34 cellular contexts compared by ENCODE assay signal in the genomic region with DNA sequence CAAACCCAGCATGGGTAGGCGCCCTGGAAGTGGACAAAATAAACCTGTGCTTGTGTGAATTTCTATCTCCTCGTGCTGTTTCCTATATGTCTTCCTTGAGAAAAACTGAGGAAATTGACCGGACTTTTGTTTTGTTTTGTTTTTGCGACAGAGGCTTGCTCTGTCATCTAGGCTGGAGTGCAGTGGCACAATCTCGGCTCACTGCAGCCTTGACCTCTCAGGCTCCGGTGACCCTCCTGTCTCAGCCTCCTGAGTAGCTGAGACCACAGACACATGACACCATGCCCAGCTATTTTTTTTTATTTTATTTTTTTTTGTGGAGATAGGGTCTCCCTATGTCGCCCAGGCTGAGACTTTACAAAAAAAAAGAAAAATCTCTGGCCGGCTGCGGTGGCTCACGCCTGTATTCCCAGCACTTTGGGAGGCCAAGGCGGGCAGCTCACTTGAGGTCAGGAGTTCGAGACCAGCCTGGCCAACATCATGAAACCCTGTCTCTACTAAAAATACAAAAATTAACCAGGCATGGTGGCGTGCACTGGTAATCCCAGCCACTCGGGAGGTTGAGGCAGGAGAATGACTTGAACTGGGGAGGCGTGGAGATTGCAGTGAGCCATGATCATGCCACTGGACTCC. TPM values are rescaled to one million over a fixed set of nuclear protein-coding genes. Genes with fewer than 3 reads are reported as not detected.
DNase-seq lines count a peak whose midpoint lies in the region; ATAC-seq, FAIRE-seq and TF ChIP-seq lines count a peak whose summit lies in the region.
"Had no signal": no experiment of that assay in that cellular context is flagged by ENCODE, and none has a peak within 500 bp of the region (broad histone marks: within the 10 kb centered on the region; RNA-seq: fewer than 3 reads in every experiment).

No MANE protein-coding gene starts in this region.

- no peak overlapping the region for H3K56ac ChIP-seq in H9 (ENCODE audit: insufficient read length, low read depth, low read length)

- H3K23ac ChIP-seq in H9 (ENCODE audit: insufficient read length, low read depth, low read length), result no peak overlapping the region

- intact Hi-C loops in HepG2 (cut with micrococcal nuclease; ENCODE audit: unreplicated experiment) (no loop called here), right lobe of liver (cut with DNase I) (no loop called here), HCT116 (cut with micrococcal nuclease) (no loop called here)

- no peaks in the 10 kb centered on the region for H3K9me3 Mint-ChIP-seq in H9
- H3K9me3 Mint-ChIP-seq in naive thymus-derived CD8-positive, alpha-beta T cell, result peaks cover 0 to 14% (median 3%) of the 10 kb centered on the region in 9 donors
- H3K9me3 Mint-ChIP-seq: CD4-positive, alpha-beta memory T cell; CD4-positive, alpha-beta T cell; CD8-positive, alpha-beta memory T cell; CD8-positive, alpha-beta T cell had no signal

- H4K5ac ChIP-seq in H9 (ENCODE audit: insufficient read length, low read depth, low read length), result no peak overlapping the region

- H3K27me3 ChIP-seq in HepG2 (ENCODE audit: control insufficient read depth in 1 of 2, insufficient read depth in 2 of 2, low read length in 2 of 2) (no peaks in the 10 kb centered on the region; a peak in 1 of 5 replicates), right lobe of liver (no peaks in the 10 kb centered on the region), H9 (ENCODE audit: insufficient read depth, low read length) (no peaks in the 10 kb centered on the region), HCT116 (ENCODE audit: insufficient read depth, low read length) (no peaks in the 10 kb centered on the region)
- H3K27me3 ChIP-seq: BE2C; BLaER1; BLaER1 treated with 17β-estradiol and CSF1 and Interleukin-3, amounts not matched to agents 10 nM and 100 nM had no signal

- CTCF ChIA-PET in HepG2 (lab: Yijun Ruan, JAX; ENCODE audit: low intra/inter-chr PET ratio, low total read pairs), result no interaction called here
- CTCF ChIA-PET in A549 (lab: Yijun Ruan, JAX), result no interaction called here
- CTCF ChIA-PET in HCT116 (lab: Charles Lee), result interaction anchor here (1.5 kb wide), 1 partner anchor 7 kb away, joined by 3 read pairs; no protein-coding TSS in a partner anchor

- H3K27ac ChIP-seq in HepG2 (ENCODE audit: extremely low read length, insufficient read depth, low read length) (no peak overlapping the region), right lobe of liver (no peak overlapping the region), A549 (peak overlapping the region in 1 of 2 experiments; percentile 77; a peak in 3 of 6 replicates), H9 (ENCODE audit: insufficient read length, low read depth, low read length) (no peak overlapping the region), HCT116 (ENCODE audit: low read depth, low read length) (no peak overlapping the region)
- H3K27ac ChIP-seq: 22Rv1; BLaER1; BLaER1 treated with 17β-estradiol and CSF1 and Interleukin-3, amounts not matched to agents 10 nM and 100 nM; C4-2B had no signal

- peak; percentile 60 for ATAC-seq in HepG2
- no peak for ATAC-seq in right lobe of liver
- ATAC-seq in A549, result no peak
- ATAC-seq in HCT116, result no peak
- ATAC-seq in naive thymus-derived CD8-positive, alpha-beta T cell, result no peak
- ATAC-seq: CD8-positive, alpha-beta T cell had no signal

- H3K4me3 Mint-ChIP-seq in H9, result no peak overlapping the region; a peak in 1 of 5 replicates
- H3K4me3 Mint-ChIP-seq in naive thymus-derived CD8-positive, alpha-beta T cell, result no peak overlapping the region
- H3K4me3 Mint-ChIP-seq: B cell; CD14-positive monocyte; CD4-positive, alpha-beta memory T cell; CD4-positive, alpha-beta T cell; CD4-positive, CD25-positive, alpha-beta regulatory T cell; CD8-positive, alpha-beta memory T cell; CD8-positive, alpha-beta T cell had no signal

- H3K23me2 ChIP-seq in H9 (ENCODE audit: insufficient read length, low read depth, low read length, poor library complexity, severe bottlenecking), result no peaks in the 10 kb centered on the region

- H2BK20ac ChIP-seq in H9 (ENCODE audit: low read depth, low read length, poor library complexity, severe bottlenecking), result no peak overlapping the region

- no peak overlapping the region for H4K8ac ChIP-seq in H9 (replicated peaks; ENCODE audit: insufficient read length, low read depth, low read length)

- in situ Hi-C loops in HepG2 (cut with HindIII; ENCODE audit: extremely low pct_ligation_motif_present, low pct_unique_long_range_greater_than_20kb), result no loop called here

- H3K4me3 ChIP-seq in HepG2 (replicated peaks in 1 of 3; ENCODE audit: insufficient read depth in 1 of 3, low read depth in 2 of 3, low read length in 3 of 3) (peak overlapping the region in 2 of 3 experiments; percentile 1 to 8; a peak in 2 of 6 replicates), right lobe of liver (no peak overlapping the region), A549 (no peak overlapping the region), HCT116 (replicated peaks in 1 of 2; ENCODE audit: low read depth in 1 of 2, low read length in 2 of 2) (no peak overlapping the region)
- H3K4me3 ChIP-seq: BLaER1; BLaER1 treated with 17β-estradiol and CSF1 and Interleukin-3, amounts not matched to agents 10 nM and 100 nM had no signal

- no peak for TF ChIP-seq EP300 in HepG2 (IDR thresholded peaks at IDR 0.05; ENCODE audit: low read depth in 2 of 2, low read length in 2 of 2)
- no peak for TF ChIP-seq EP300 in HepG2 (CRISPR knock-in tag; IDR thresholded peaks at IDR 0.05; ENCODE audit: borderline replicate concordance)
- TF ChIP-seq EP300 in A549 (IDR thresholded peaks at IDR 0.05), result no peak

- H3K36me3 ChIP-seq in HepG2 (replicated peaks in 1 of 2; ENCODE audit: control insufficient read depth in 1 of 2, insufficient read depth in 2 of 2, low read length in 2 of 2), result no peaks in the 10 kb centered on the region
- H3K36me3 ChIP-seq in right lobe of liver, result no peaks in the 10 kb centered on the region
- H3K36me3 ChIP-seq in HCT116 (ENCODE audit: control insufficient read depth in 1 of 2, insufficient read depth in 2 of 2, low read length in 2 of 2), result no peaks in the 10 kb centered on the region
- H3K36me3 ChIP-seq: BE2C; BLaER1; BLaER1 treated with 17β-estradiol and CSF1 and Interleukin-3, amounts not matched to agents 10 nM and 100 nM had no signal

- 52% methylated on average over 15 of the region's 15 CpGs for WGBS in HepG2 (ENCODE audit: low lambda C conversion rate)
- 81% methylated on average over 11 of the region's 15 CpGs for WGBS in right lobe of liver (ENCODE audit: insufficient coverage, low coverage, low lambda C conversion rate, missing lambda C conversion rate)
- 86% methylated on average over 15 of the region's 15 CpGs for WGBS in A549 (ENCODE audit: missing lambda C conversion rate)
- WGBS in H9 (ENCODE audit: extremely low coverage, insufficient read length, low lambda C conversion rate), result no CpG with 5 or more reads among the region's 15 CpGs

- DNase-seq in HepG2 (ENCODE audit: low spot score) (no peak), right lobe of liver (no peak), A549 (ENCODE audit: low read depth in 1 of 2, low spot score in 1 of 2) (no peak), H9 (no peak), HCT116 (ENCODE audit: low read depth, low spot score) (no peak), NCI-H510A treated with DMSO at 0.1 percent for 48 hours (lab: John Stamatoyannopoulos, UW) (no peak), midbrain (lab: John Stamatoyannopoulos, UW) (no peak)
- DNase-seq in naive thymus-derived CD8-positive, alpha-beta T cell, result no peak
- DNase-seq: 8988T; ACHN; AML-193; BE2C; C1 segment of cervical spinal cord; Caco-2; CD4-positive, alpha-beta memory T cell; CD4-positive, alpha-beta T cell; CD4-positive, CD25-positive, alpha-beta regulatory T cell; CD8-positive, alpha-beta memory T cell; CD8-positive, alpha-beta T cell; COR-L47; DMS 273 treated with DMSO at 0.1 percent for 48 hours; DMS153; DMS53; DMS79; DMS79 treated with DMSO at 0.1 percent for 48 hours; DND-41 had no signal

- no peak overlapping the region for H3T11ph ChIP-seq in H9 (ENCODE audit: low read length)

- RAD21 ChIA-PET in HCT116 (lab: Charles Lee; ENCODE audit: low non-redundant PET in 1 of 2, low total read pairs in 2 of 2, uncharacterized antibody in 2 of 2, unreplicated experiment in 2 of 2), result no interaction called here

- TF ChIP-seq POLR2A in HepG2 (IDR thresholded peaks at IDR 0.05; ENCODE audit: insufficient read depth in 1 of 2, low read depth in 2 of 2, low read length in 2 of 2) (no peak), right lobe of liver (IDR thresholded peaks at IDR 0.05) (no peak), A549 (IDR thresholded peaks at IDR 0.05; ENCODE audit: low read length) (no peak), HCT116 (IDR thresholded peaks at IDR 0.05; ENCODE audit: borderline replicate concordance, extremely low read depth, insufficient read depth, insufficient read length) (no peak)

- FAIRE-seq in HepG2 (lab: Jason Lieb, UNC) (no peak), A549 (lab: Jason Lieb, UNC) (no peak)
- FAIRE-seq: A204.1, D721Med had no signal

- peaks cover 9 to 11% of the 10 kb centered on the region in 2 experiments for H3K4me1 Mint-ChIP-seq in H9
- H3K4me1 Mint-ChIP-seq in naive thymus-derived CD8-positive, alpha-beta T cell, result peaks cover 10 to 15% (median 11%) of the 10 kb centered on the region in 4 donors
- H3K4me1 Mint-ChIP-seq: B cell had no signal

- H4K20me1 ChIP-seq in HepG2 (ENCODE audit: insufficient read depth, low read length), result no peaks in the 10 kb centered on the region
- no peaks in the 10 kb centered on the region for H4K20me1 ChIP-seq in H9 (ENCODE audit: control insufficient read depth, insufficient read depth, insufficient read length)
- H4K20me1 ChIP-seq in HCT116 (ENCODE audit: insufficient read depth), result no peaks in the 10 kb centered on the region
- H4K20me1 ChIP-seq: BLaER1; BLaER1 treated with 17β-estradiol and CSF1 and Interleukin-3, amounts not matched to agents 10 nM and 100 nM had no signal

- POLR2A ChIA-PET in HepG2 (lab: Yijun Ruan, JAX) (interaction anchor here (0.6 to 2.9 kb wide), 8 partner anchors 10 to 108 kb away, joined by 3 to 15 read pairs (median 4); partner anchors contain the start of genes PNN, SEC23A and TRAPPC6B), A549 (lab: Yijun Ruan, JAX) (no interaction called here), HCT116 (lab: Charles Lee) (no interaction called here)
- POLR2A ChIA-PET in naive thymus-derived CD8-positive, alpha-beta T cell (lab: Charles Lee), result no interaction called here

- H2AFZ ChIP-seq in HepG2 (ENCODE audit: low read length), result no peak overlapping the region
- H2AFZ ChIP-seq in H9 (ENCODE audit: low read length), result no peak overlapping the region
- H2AFZ ChIP-seq in HCT116 (ENCODE audit: low read depth, low read length, poor library complexity, severe bottlenecking), result no peak overlapping the region

- no peak overlapping the region for H2BK120ac ChIP-seq in H9 (ENCODE audit: low read depth, low read length, poor library complexity, severe bottlenecking)

- no peak overlapping the region for H3K9ac ChIP-seq in HepG2 (ENCODE audit: insufficient read depth, low read depth, low read length)
- H3K9ac ChIP-seq in H9 (ENCODE audit: extremely low read depth, insufficient read length, low read length), result no peak overlapping the region
- H3K9ac ChIP-seq in HCT116 (ENCODE audit: low read length), result no peak overlapping the region
- H3K9ac ChIP-seq: BLaER1; BLaER1 treated with 17β-estradiol and CSF1 and Interleukin-3, amounts not matched to agents 10 nM and 100 nM had no signal

- BruUV-seq in HepG2 (replicated peaks; lab: Mats Ljungman, UMichigan) (no TSS peak), HCT116 (replicated peaks; lab: Mats Ljungman, UMichigan) (no TSS peak)

- TF ChIP-seq CTCF in HepG2 (CRISPR knock-in tag; IDR thresholded peaks at IDR 0.05) (no peak), right lobe of liver (IDR thresholded peaks at IDR 0.05) (no peak), A549 (IDR thresholded peaks at IDR 0.05) (no peak), H9 (conservative IDR thresholded peaks at IDR 0.05) (no peak), HCT116 (IDR thresholded peaks at IDR 0.05 in 2 of 3, conservative IDR thresholded peaks at IDR 0.05 in 1 of 3; ENCODE audit: borderline replicate concordance in 1 of 3, insufficient read depth in 1 of 3, low read depth in 2 of 3, low read length in 2 of 3) (no peak)

- no peak overlapping the region for H2BK15ac ChIP-seq in H9 (ENCODE audit: low read depth, low read length)

- no peak overlapping the region for H2BK5ac ChIP-seq in H9 (ENCODE audit: insufficient read length, low read length)

- H3K27me3 Mint-ChIP-seq in H9 (ENCODE audit: low read depth), result no peaks in the 10 kb centered on the region
- H3K27me3 Mint-ChIP-seq in naive thymus-derived CD8-positive, alpha-beta T cell, result no peaks in the 10 kb centered on the region
- H3K27me3 Mint-ChIP-seq: B cell; CD4-positive, alpha-beta memory T cell; CD4-positive, alpha-beta T cell had no signal

- TF ChIP-seq RAD21 in HepG2 (CRISPR knock-in tag; IDR thresholded peaks at IDR 0.05) (no peak), A549 (conservative IDR thresholded peaks at IDR 0.05 in 1 of 2, IDR thresholded peaks at IDR 0.05 in 1 of 2) (no peak), HCT116 (IDR thresholded peaks at IDR 0.05; ENCODE audit: low read depth) (no peak)

- no peak overlapping the region for H3K18ac ChIP-seq in H9 (ENCODE audit: insufficient read length, low read depth, low read length)

- no peaks in the 10 kb centered on the region for H3K9me2 ChIP-seq in HCT116 (ENCODE audit: insufficient read depth)

- H3K4me2 ChIP-seq in HepG2 (ENCODE audit: low read depth, low read length), result peak overlapping the region; percentile 49
- peak overlapping the region; percentile 40; the same call in 1 of the 3 replicates for H3K4me2 ChIP-seq in A549
- H3K4me2 ChIP-seq in H9 (ENCODE audit: insufficient read depth, insufficient read length, low read length), result no peak overlapping the region
- 0 out of 2 replicates have a peak overlapping the region, but pooled peaks have one; percentile 58 for H3K4me2 ChIP-seq in HCT116 (ENCODE audit: low read length)
- H3K4me2 ChIP-seq: BLaER1; BLaER1 treated with 17β-estradiol and CSF1 and Interleukin-3, amounts not matched to agents 10 nM and 100 nM had no signal

- no peak overlapping the region for H3K14ac ChIP-seq in H9 (ENCODE audit: insufficient read depth, low read length)

- no peak overlapping the region for H2AK5ac ChIP-seq in H9 (ENCODE audit: insufficient read length, low read length)

- H3K79me2 ChIP-seq in HepG2 (ENCODE audit: insufficient read depth, low read length), result no peaks in the 10 kb centered on the region
- H3K79me2 ChIP-seq in H9 (ENCODE audit: insufficient read depth, low read length), result no peaks in the 10 kb centered on the region
- H3K79me2 ChIP-seq in HCT116 (ENCODE audit: insufficient read depth, low read length), result no peaks in the 10 kb centered on the region

- no peak overlapping the region for H3K4ac ChIP-seq in H9 (ENCODE audit: low read depth, low read length)

- 0 out of 7 replicates have a peak overlapping the region, but pooled peaks of 2 of the 3 experiments have one; percentile 37 to 40 for H3K27ac Mint-ChIP-seq in H9
- peak overlapping the region in 1 of 10 donors; percentile 15 for H3K27ac Mint-ChIP-seq in naive thymus-derived CD8-positive, alpha-beta T cell
- H3K27ac Mint-ChIP-seq: B cell; CD4-positive, alpha-beta memory T cell; CD4-positive, alpha-beta T cell; CD4-positive, CD25-positive, alpha-beta regulatory T cell; CD8-positive, alpha-beta memory T cell; CD8-positive, alpha-beta T cell had no signal

- H3K4me1 ChIP-seq in HepG2 (ENCODE audit: insufficient read depth, low read length), result peaks cover 24% of the 10 kb centered on the region
- H3K4me1 ChIP-seq in right lobe of liver, result no peaks in the 10 kb centered on the region
- H3K4me1 ChIP-seq in A549, result peaks cover 11% of the 10 kb centered on the region
- H3K4me1 ChIP-seq in H9 (ENCODE audit: insufficient read depth, low read length), result no peaks in the 10 kb centered on the region
- peaks cover 10 to 25% of the 10 kb centered on the region in 2 experiments for H3K4me1 ChIP-seq in HCT116 (ENCODE audit: control insufficient read depth in 1 of 2, insufficient read depth in 2 of 2, low read length in 2 of 2)
- H3K4me1 ChIP-seq: BE2C; BLaER1; BLaER1 treated with 17β-estradiol and CSF1 and Interleukin-3, amounts not matched to agents 10 nM and 100 nM; Caco-2 had no signal

- H4K91ac ChIP-seq in H9 (ENCODE audit: insufficient read length, low read depth, low read length), result no peak overlapping the region

- no peak overlapping the region for H2BK12ac ChIP-seq in H9 (ENCODE audit: insufficient read length, low read depth, low read length)

- no peaks in the 10 kb centered on the region for H3K79me1 ChIP-seq in H9 (ENCODE audit: insufficient read depth, low read depth, low read length, poor library complexity, severe bottlenecking)

- H3K9me3 ChIP-seq in HepG2 (ENCODE audit: low read length) (no peaks in the 10 kb centered on the region), right lobe of liver (no peaks in the 10 kb centered on the region), A549 (no peaks in the 10 kb centered on the region), H9 (ENCODE audit: control insufficient read depth, low read depth, low read length) (no peaks in the 10 kb centered on the region), HCT116 (ENCODE audit: control insufficient read depth in 1 of 2, insufficient read depth in 1 of 2, low read depth in 1 of 2, low read length in 2 of 2) (no peaks in the 10 kb centered on the region)
- H3K9me3 ChIP-seq: BE2C; BLaER1; BLaER1 treated with 17β-estradiol and CSF1 and Interleukin-3, amounts not matched to agents 10 nM and 100 nM; Caco-2 had no signal

- H3K36me3 Mint-ChIP-seq in H9 (ENCODE audit: insufficient read depth in 1 of 3, low read depth in 3 of 3), result no peaks in the 10 kb centered on the region
- peaks cover 0 to 2% (median 0%) of the 10 kb centered on the region in 3 donors for H3K36me3 Mint-ChIP-seq in naive thymus-derived CD8-positive, alpha-beta T cell
- H3K36me3 Mint-ChIP-seq: CD14-positive monocyte; CD4-positive, alpha-beta memory T cell; CD4-positive, CD25-positive, alpha-beta regulatory T cell; CD8-positive, alpha-beta memory T cell; CD8-positive, alpha-beta T cell had no signal

RNA-seq across cellular contexts. Expression of gene MIA2, which starts 22.5 kb away (rescaled TPM):
- 119 and 158 TPM in 2 replicates for total RNA-seq in HepG2 (2016; rRNA removed; fragmentation: Illumina TruSeq; extraction: Trizol)
- 154 and 169 TPM in 2 replicates for total RNA-seq in HepG2 (2016; cell fraction: cytosol; rRNA removed; fragmentation: Illumina TruSeq; extraction: Trizol; ENCODE audit: low read depth)
- 111 and 161 TPM in 2 replicates for total RNA-seq in HepG2 (2016; cell fraction: insoluble cytoplasmic fraction; rRNA removed; fragmentation: Illumina TruSeq; extraction: Trizol)
- total RNA-seq in HepG2 (2016; cell fraction: membrane; rRNA removed; fragmentation: Illumina TruSeq; extraction: Trizol), result 165 and 196 TPM in 2 replicates
- 192 and 219 TPM in 2 replicates for total RNA-seq in HepG2 (2016; cell fraction: nucleus; rRNA removed; fragmentation: Illumina TruSeq; extraction: Trizol)
- 131 and 134 TPM in 2 replicates for polyA plus RNA-seq in HepG2 (2011; rRNA removed)
- 57.1 and 79.7 TPM in 2 replicates for polyA plus RNA-seq in HepG2 (2011; cell fraction: cytosol; rRNA removed)
- 77.3 and 94.7 TPM in 2 replicates for polyA plus RNA-seq in HepG2 (2011; cell fraction: nucleus; rRNA removed)
- 103 and 118 TPM in 2 replicates for polyA plus RNA-seq in HepG2 (2012)
- polyA plus RNA-seq in HepG2 (2016; cell fraction: cytosol; fragmentation: Illumina TruSeq; extraction: Trizol; ENCODE audit: low read depth), result 19.6 and 24.5 TPM in 2 replicates
- polyA plus RNA-seq in HepG2 (2016; cell fraction: insoluble cytoplasmic fraction; fragmentation: Illumina TruSeq; extraction: Trizol; ENCODE audit: low read depth), result 95.4 and 102 TPM in 2 replicates
- 45.8 and 50.4 TPM in 2 replicates for polyA plus RNA-seq in HepG2 (2016; cell fraction: membrane; fragmentation: Illumina TruSeq; extraction: Trizol; ENCODE audit: low read depth)
- 216 and 223 TPM in 2 replicates for polyA plus RNA-seq in HepG2 (2016; cell fraction: nucleus; fragmentation: Illumina TruSeq; extraction: Trizol; ENCODE audit: insufficient read depth, low read depth)
- polyA minus RNA-seq in HepG2 (2011; rRNA and poly(A)+ RNA removed; ENCODE audit: low replicate concordance), result 24.3 and 71.9 TPM in 2 replicates
- polyA minus RNA-seq in HepG2 (2011; cell fraction: cytosol; rRNA and poly(A)+ RNA removed), result 59.9 and 69.8 TPM in 2 replicates
- polyA minus RNA-seq in HepG2 (2011; cell fraction: nucleus; rRNA and poly(A)+ RNA removed), result 211 and 242 TPM in 2 replicates
- total RNA-seq in right lobe of liver, result 10 to 100 TPM; 58.7 to 90.8 (median 73.6) TPM
- polyA plus RNA-seq in A549 (2011; rRNA removed), result 71.7 and 73.9 TPM in 2 replicates
- polyA plus RNA-seq in A549 (2012; cell fraction: cytosol; rRNA removed), result 8.5 and 12.4 TPM in 2 replicates
- 10.4 and 16.1 TPM in 2 replicates for polyA plus RNA-seq in A549 (2012; cell fraction: nucleus; rRNA removed)
- 22.9 to 25.6 TPM (median 25.4 TPM) in 3 replicates for polyA plus RNA-seq in A549 (2017; fragmentation: RNase III; extraction: RNeasy Plus Mini Kit Qiagen cat#74134 plus additional on column Dnase treatment)
- polyA minus RNA-seq in A549 (2011; rRNA and poly(A)+ RNA removed), result 23.1 and 26.2 TPM in 2 replicates
- total RNA-seq in H9 (2021), result 15.0 and 15.3 TPM in 2 replicates
- total RNA-seq in HCT116 (2021; ENCODE audit: unreplicated experiment), result 31.1 TPM
- 12.0 and 14.2 TPM in 2 replicates for polyA plus RNA-seq in HCT116 (2012)
- 10 to 100 TPM; 26.0 to 26.1 TPM for total RNA-seq in naive thymus-derived CD8-positive, alpha-beta T cell
- polyA plus RNA-seq in naive thymus-derived CD8-positive, alpha-beta T cell, result 10 to 100 TPM; 21.5 to 23.1 (median 22.4) TPM

RNA-seq across cellular contexts. Expression of gene PNN, which starts 36.2 kb away (rescaled TPM):
- 110 and 214 TPM in 2 replicates for total RNA-seq in HepG2 (2016; rRNA removed; fragmentation: Illumina TruSeq; extraction: Trizol)
- 47.1 and 48.8 TPM in 2 replicates for total RNA-seq in HepG2 (2016; cell fraction: cytosol; rRNA removed; fragmentation: Illumina TruSeq; extraction: Trizol; ENCODE audit: low read depth)
- total RNA-seq in HepG2 (2016; cell fraction: insoluble cytoplasmic fraction; rRNA removed; fragmentation: Illumina TruSeq; extraction: Trizol), result 105 and 215 TPM in 2 replicates
- 22.0 and 26.0 TPM in 2 replicates for total RNA-seq in HepG2 (2016; cell fraction: membrane; rRNA removed; fragmentation: Illumina TruSeq; extraction: Trizol)
- total RNA-seq in HepG2 (2016; cell fraction: nucleus; rRNA removed; fragmentation: Illumina TruSeq; extraction: Trizol), result 407 and 445 TPM in 2 replicates
- polyA plus RNA-seq in HepG2 (2011; rRNA removed), result 58.0 and 58.6 TPM in 2 replicates
- polyA plus RNA-seq in HepG2 (2011; cell fraction: cytosol; rRNA removed), result 22.1 and 29.7 TPM in 2 replicates
- polyA plus RNA-seq in HepG2 (2011; cell fraction: nucleus; rRNA removed), result 315 and 430 TPM in 2 replicates
- 184 and 252 TPM in 2 replicates for polyA plus RNA-seq in HepG2 (2012)
- 4.4 and 5.0 TPM in 2 replicates for polyA plus RNA-seq in HepG2 (2016; cell fraction: cytosol; fragmentation: Illumina TruSeq; extraction: Trizol; ENCODE audit: low read depth)
- 155 and 157 TPM in 2 replicates for polyA plus RNA-seq in HepG2 (2016; cell fraction: insoluble cytoplasmic fraction; fragmentation: Illumina TruSeq; extraction: Trizol; ENCODE audit: low read depth)
- 13.0 and 14.4 TPM in 2 replicates for polyA plus RNA-seq in HepG2 (2016; cell fraction: membrane; fragmentation: Illumina TruSeq; extraction: Trizol; ENCODE audit: low read depth)
- 1,319 and 1,369 TPM in 2 replicates for polyA plus RNA-seq in HepG2 (2016; cell fraction: nucleus; fragmentation: Illumina TruSeq; extraction: Trizol; ENCODE audit: insufficient read depth, low read depth)
- 19.2 and 20.9 TPM in 2 replicates for polyA minus RNA-seq in HepG2 (2011; rRNA and poly(A)+ RNA removed; ENCODE audit: low replicate concordance)
- polyA minus RNA-seq in HepG2 (2011; cell fraction: cytosol; rRNA and poly(A)+ RNA removed), result 15.5 and 21.0 TPM in 2 replicates
- 311 and 317 TPM in 2 replicates for polyA minus RNA-seq in HepG2 (2011; cell fraction: nucleus; rRNA and poly(A)+ RNA removed)
- 10 to 100 TPM; 12.2 to 42.0 (median 23.8) TPM for total RNA-seq in right lobe of liver
- 40.3 and 50.1 TPM in 2 replicates for polyA plus RNA-seq in A549 (2011; rRNA removed)
- polyA plus RNA-seq in A549 (2012; cell fraction: cytosol; rRNA removed), result 12.8 and 18.7 TPM in 2 replicates
- 45.6 and 146 TPM in 2 replicates for polyA plus RNA-seq in A549 (2012; cell fraction: nucleus; rRNA removed)
- polyA plus RNA-seq in A549 (2017; fragmentation: RNase III; extraction: RNeasy Plus Mini Kit Qiagen cat#74134 plus additional on column Dnase treatment), result 108 to 124 TPM (median 117 TPM) in 3 replicates
- polyA minus RNA-seq in A549 (2011; rRNA and poly(A)+ RNA removed), result 21.7 and 24.8 TPM in 2 replicates
- total RNA-seq in H9 (2021), result 163 and 167 TPM in 2 replicates
- total RNA-seq in HCT116 (2021; ENCODE audit: unreplicated experiment), result 97.9 TPM
- polyA plus RNA-seq in HCT116 (2012), result 51.6 and 62.4 TPM in 2 replicates
- total RNA-seq in naive thymus-derived CD8-positive, alpha-beta T cell, result 100 to 1,000 TPM; 114 to 116 TPM
- 10 to 100 TPM; 15.4 to 24.2 (median 18.9) TPM for polyA plus RNA-seq in naive thymus-derived CD8-positive, alpha-beta T cell

RNA-seq across cellular contexts. Expression of gene TRAPPC6B, which starts 41.1 kb away (rescaled TPM):
- total RNA-seq in HepG2 (2016; rRNA removed; fragmentation: Illumina TruSeq; extraction: Trizol) (51.2 and 77.5 TPM in 2 replicates), right lobe of liver (10 to 100 TPM; 11.4 to 26.9 (median 15.1) TPM), H9 (2021) (22.1 and 22.4 TPM in 2 replicates), HCT116 (2021; ENCODE audit: unreplicated experiment) (26.1 TPM)
- total RNA-seq in HepG2 (2016; cell fraction: cytosol; rRNA removed; fragmentation: Illumina TruSeq; extraction: Trizol; ENCODE audit: low read depth), result 9.2 and 9.8 TPM in 2 replicates
- 48.6 and 74.0 TPM in 2 replicates for total RNA-seq in HepG2 (2016; cell fraction: insoluble cytoplasmic fraction; rRNA removed; fragmentation: Illumina TruSeq; extraction: Trizol)
- total RNA-seq in HepG2 (2016; cell fraction: membrane; rRNA removed; fragmentation: Illumina TruSeq; extraction: Trizol), result 22.7 and 27.3 TPM in 2 replicates
- 47.2 and 50.6 TPM in 2 replicates for total RNA-seq in HepG2 (2016; cell fraction: nucleus; rRNA removed; fragmentation: Illumina TruSeq; extraction: Trizol)
- polyA plus RNA-seq in HepG2 (2011; rRNA removed) (29.8 and 34.3 TPM in 2 replicates), A549 (2011; rRNA removed) (18.7 and 31.6 TPM in 2 replicates), A549 (2017; fragmentation: RNase III; extraction: RNeasy Plus Mini Kit Qiagen cat#74134 plus additional on column Dnase treatment) (14.7 to 16.4 TPM (median 15.7 TPM) in 3 replicates)
- 19.3 and 27.7 TPM in 2 replicates for polyA plus RNA-seq in HepG2 (2011; cell fraction: cytosol; rRNA removed)
- 37.2 and 38.5 TPM in 2 replicates for polyA plus RNA-seq in HepG2 (2011; cell fraction: nucleus; rRNA removed)
- 35.0 and 40.6 TPM in 2 replicates for polyA plus RNA-seq in HepG2 (2012)
- 3.4 and 3.5 TPM in 2 replicates for polyA plus RNA-seq in HepG2 (2016; cell fraction: cytosol; fragmentation: Illumina TruSeq; extraction: Trizol; ENCODE audit: low read depth)
- 65.3 and 70.4 TPM in 2 replicates for polyA plus RNA-seq in HepG2 (2016; cell fraction: insoluble cytoplasmic fraction; fragmentation: Illumina TruSeq; extraction: Trizol; ENCODE audit: low read depth)
- polyA plus RNA-seq in HepG2 (2016; cell fraction: membrane; fragmentation: Illumina TruSeq; extraction: Trizol; ENCODE audit: low read depth), result 13.6 and 13.7 TPM in 2 replicates
- polyA plus RNA-seq in HepG2 (2016; cell fraction: nucleus; fragmentation: Illumina TruSeq; extraction: Trizol; ENCODE audit: insufficient read depth, low read depth), result 67.7 and 73.9 TPM in 2 replicates
- 12.1 and 22.6 TPM in 2 replicates for polyA minus RNA-seq in HepG2 (2011; rRNA and poly(A)+ RNA removed; ENCODE audit: low replicate concordance)
- polyA minus RNA-seq in HepG2 (2011; cell fraction: cytosol; rRNA and poly(A)+ RNA removed), result 23.4 and 31.4 TPM in 2 replicates
- 55.9 and 62.2 TPM in 2 replicates for polyA minus RNA-seq in HepG2 (2011; cell fraction: nucleus; rRNA and poly(A)+ RNA removed)
- 3.7 and 3.8 TPM in 2 replicates for polyA plus RNA-seq in A549 (2012; cell fraction: cytosol; rRNA removed)
- polyA plus RNA-seq in A549 (2012; cell fraction: nucleus; rRNA removed), result 5.0 and 9.4 TPM in 2 replicates
- 9.1 and 11.7 TPM in 2 replicates for polyA minus RNA-seq in A549 (2011; rRNA and poly(A)+ RNA removed)
- 14.2 and 17.7 TPM in 2 replicates for polyA plus RNA-seq in HCT116 (2012)
- total RNA-seq in naive thymus-derived CD8-positive, alpha-beta T cell, result 10 to 100 TPM; 30.2 to 38.7 TPM
- polyA plus RNA-seq in naive thymus-derived CD8-positive, alpha-beta T cell, result 10 to 100 TPM; 11.0 to 13.9 (median 12.1) TPM

Comparison
In these comparisons a context has a peak if more than half of its experiments do, and no peak if none do; other contexts are left out.
1. H3K4me3 ChIP-seq: peak in HepG2 (2 of 3); none in right lobe of liver (0 of 3), A549 (single experiment) and HCT116 (0 of 2).
2. Of the 38 proteins assayed by ChIP-seq in both HepG2 and A549: peak only in HepG2: BCL3 and FOSL2; only in A549: none; in both: none; in neither: 35; mixed calls (peak in some experiments, not most) for 1.